ENCODE assay signal across 8 cellular contexts in genomic region chr18:14606551-14606950, GRCh38.
DNase-seq lines count a peak whose midpoint lies in the region; ATAC-seq and FAIRE-seq lines count a peak whose summit lies in the region.
"Not testable (repeated sequence)": the region's sequence is repeated elsewhere in the genome, so short reads cannot be mapped to it uniquely, and the experiment has no call there.

No MANE protein-coding gene starts in this region.

- not testable (repeated sequence) for ATAC-seq in activated CD8-positive, alpha-beta memory T cell treated with anti-CD3 and anti-CD28 coated beads, Interleukin-2, amount 10 ng/mL, durations not matched to agents 7 days and 5 days; central memory CD8-positive, alpha-beta T cell (replicated peaks; ENCODE audit: extremely low read depth, poor library complexity, severe bottlenecking); stimulated activated naive CD8-positive, alpha-beta T cell treated with anti-CD3 and anti-CD28 coated beads, Interleukin-15, amount 100 ng/mL, for 72 hours
- ATAC-seq in naive thymus-derived CD8-positive, alpha-beta T cell: peak in 1 of 2 donors; percentile 50

- intact Hi-C loops in activated naive CD4-positive, alpha-beta T cell treated with anti-CD3 and anti-CD28 coated beads for 36 hours (cut with micrococcal nuclease): not testable (repeated sequence)

- H3K4me1 Mint-ChIP-seq in T-helper 2 cell treated with Interferon-gamma antibody and Interleukin-4, amounts not matched to agents 5 μg/mL and 100 μg/mL, for 36 hours (ENCODE audit: low read depth): peaks cover 20% of the 10 kb centered on the region
- peaks cover 15% of the 10 kb centered on the region for H3K4me1 Mint-ChIP-seq in activated CD8-positive, alpha-beta memory T cell treated with anti-CD3 and anti-CD28 coated beads, Interleukin-2, amount 10 ng/mL, durations not matched to agents 7 days and 5 days
- H3K4me1 Mint-ChIP-seq in activated naive CD4-positive, alpha-beta T cell treated with anti-CD3 and anti-CD28 coated beads for 36 hours (ENCODE audit: low read depth): peaks cover 25% of the 10 kb centered on the region
- peaks cover 23% of the 10 kb centered on the region for H3K4me1 Mint-ChIP-seq in central memory CD8-positive, alpha-beta T cell
- peaks cover 10 to 30% (median 26%) of the 10 kb centered on the region in 4 donors for H3K4me1 Mint-ChIP-seq in naive thymus-derived CD8-positive, alpha-beta T cell
- peaks cover 22% of the 10 kb centered on the region for H3K4me1 Mint-ChIP-seq in stimulated activated naive CD8-positive, alpha-beta T cell treated with anti-CD3 and anti-CD28 coated beads, Interleukin-15, amount 100 ng/mL, for 72 hours

- POLR2A ChIA-PET in naive thymus-derived CD8-positive, alpha-beta T cell (lab: Charles Lee): not testable (repeated sequence)

- peak overlapping the region; percentile 42 for H3K4me3 Mint-ChIP-seq in T-helper 2 cell treated with Interferon-gamma antibody and Interleukin-4, amounts not matched to agents 5 μg/mL and 100 μg/mL, for 36 hours
- peak overlapping the region; percentile 13 for H3K4me3 Mint-ChIP-seq in activated CD8-positive, alpha-beta memory T cell treated with anti-CD3 and anti-CD28 coated beads, Interleukin-2, amount 10 ng/mL, durations not matched to agents 7 days and 5 days
- not testable (repeated sequence) for H3K4me3 Mint-ChIP-seq in activated naive CD4-positive, alpha-beta T cell treated with anti-CD3 and anti-CD28 coated beads for 36 hours
- H3K4me3 Mint-ChIP-seq in central memory CD8-positive, alpha-beta T cell: peak overlapping the region; percentile 56
- H3K4me3 Mint-ChIP-seq in naive thymus-derived CD8-positive, alpha-beta T cell: peak overlapping the region; percentile 22 to 72 (median 48)
- peak overlapping the region; percentile 33 to 39 for H3K4me3 Mint-ChIP-seq in stimulated activated naive CD8-positive, alpha-beta T cell treated with anti-CD3 and anti-CD28 coated beads, Interleukin-15, amount 100 ng/mL, for 72 hours

- H3K36me3 Mint-ChIP-seq in T-helper 2 cell treated with Interferon-gamma antibody and Interleukin-4, amounts not matched to agents 5 μg/mL and 100 μg/mL, for 36 hours (ENCODE audit: low read depth): peaks cover 12% of the 10 kb centered on the region
- not testable (repeated sequence) for H3K36me3 Mint-ChIP-seq in activated CD8-positive, alpha-beta memory T cell treated with anti-CD3 and anti-CD28 coated beads, Interleukin-2, amount 10 ng/mL, durations not matched to agents 7 days and 5 days; activated naive CD4-positive, alpha-beta T cell treated with anti-CD3 and anti-CD28 coated beads for 36 hours (ENCODE audit: low read depth); central memory CD8-positive, alpha-beta T cell (ENCODE audit: insufficient read depth); naive thymus-derived CD8-positive, alpha-beta T cell

- H3K27ac Mint-ChIP-seq in T-helper 2 cell treated with Interferon-gamma antibody and Interleukin-4, amounts not matched to agents 5 μg/mL and 100 μg/mL, for 36 hours: peak overlapping the region; percentile 17
- H3K27ac Mint-ChIP-seq in activated CD8-positive, alpha-beta memory T cell treated with anti-CD3 and anti-CD28 coated beads, Interleukin-2, amount 10 ng/mL, durations not matched to agents 7 days and 5 days: not testable (repeated sequence)
- peak overlapping the region; percentile 46 for H3K27ac Mint-ChIP-seq in activated naive CD4-positive, alpha-beta T cell treated with anti-CD3 and anti-CD28 coated beads for 36 hours
- H3K27ac Mint-ChIP-seq in central memory CD8-positive, alpha-beta T cell (ENCODE audit: low read depth): peak overlapping the region; percentile 71
- H3K27ac Mint-ChIP-seq in naive thymus-derived CD8-positive, alpha-beta T cell: peak overlapping the region; percentile 1 to 89 (median 58)
- H3K27ac Mint-ChIP-seq in stimulated activated naive CD8-positive, alpha-beta T cell treated with anti-CD3 and anti-CD28 coated beads, Interleukin-15, amount 100 ng/mL, for 72 hours: peak overlapping the region in 1 of 2 donors; percentile 53

- H3K27me3 Mint-ChIP-seq in T-helper 2 cell treated with Interferon-gamma antibody and Interleukin-4, amounts not matched to agents 5 μg/mL and 100 μg/mL, for 36 hours (ENCODE audit: low read depth); activated CD8-positive, alpha-beta memory T cell treated with anti-CD3 and anti-CD28 coated beads, Interleukin-2, amount 10 ng/mL, durations not matched to agents 7 days and 5 days; activated naive CD4-positive, alpha-beta T cell treated with anti-CD3 and anti-CD28 coated beads for 36 hours (ENCODE audit: low read depth); central memory CD8-positive, alpha-beta T cell; naive thymus-derived CD8-positive, alpha-beta T cell; stimulated activated naive CD8-positive, alpha-beta T cell treated with anti-CD3 and anti-CD28 coated beads, Interleukin-15, amount 100 ng/mL, for 72 hours: not testable (repeated sequence)

- FAIRE-seq in A204.1 (lab: Jason Lieb, UNC) (peak; percentile 88), G401.6 (lab: Jason Lieb, UNC) (peak; percentile 72)

- peaks cover 11% of the 10 kb centered on the region for H3K9me3 Mint-ChIP-seq in T-helper 2 cell treated with Interferon-gamma antibody and Interleukin-4, amounts not matched to agents 5 μg/mL and 100 μg/mL, for 36 hours
- not testable (repeated sequence) for H3K9me3 Mint-ChIP-seq in activated CD8-positive, alpha-beta memory T cell treated with anti-CD3 and anti-CD28 coated beads, Interleukin-2, amount 10 ng/mL, durations not matched to agents 7 days and 5 days (ENCODE audit: low read depth); activated naive CD4-positive, alpha-beta T cell treated with anti-CD3 and anti-CD28 coated beads for 36 hours; central memory CD8-positive, alpha-beta T cell; naive thymus-derived CD8-positive, alpha-beta T cell; stimulated activated naive CD8-positive, alpha-beta T cell treated with anti-CD3 and anti-CD28 coated beads, Interleukin-15, amount 100 ng/mL, for 72 hours

- not testable (repeated sequence) for DNase-seq in T-helper 2 cell treated with Interferon-gamma antibody and Interleukin-4, amounts not matched to agents 5 μg/mL and 100 μg/mL, for 36 hours (ENCODE audit: low spot score); activated CD8-positive, alpha-beta memory T cell treated with anti-CD3 and anti-CD28 coated beads, Interleukin-2, amount 10 ng/mL, durations not matched to agents 7 days and 5 days; activated naive CD4-positive, alpha-beta T cell treated with anti-CD3 and anti-CD28 coated beads for 36 hours; central memory CD8-positive, alpha-beta T cell (ENCODE audit: low spot score in 2 of 2); stimulated activated naive CD8-positive, alpha-beta T cell treated with anti-CD3 and anti-CD28 coated beads, Interleukin-15, amount 100 ng/mL, for 72 hours
- DNase-seq in naive thymus-derived CD8-positive, alpha-beta T cell: peak in 3 of 10 donors; percentile 3 to 7 (median 6)

- CTCF ChIA-PET in activated CD8-positive, alpha-beta memory T cell treated with anti-CD3 and anti-CD28 coated beads, Interleukin-2, amount 10 ng/mL, durations not matched to agents 7 days and 5 days (lab: Charles Lee); activated naive CD4-positive, alpha-beta T cell treated with anti-CD3 and anti-CD28 coated beads for 36 hours (lab: Charles Lee): not testable (repeated sequence)
